29 cellular contexts compared by ENCODE assay signal in the genomic region with DNA sequence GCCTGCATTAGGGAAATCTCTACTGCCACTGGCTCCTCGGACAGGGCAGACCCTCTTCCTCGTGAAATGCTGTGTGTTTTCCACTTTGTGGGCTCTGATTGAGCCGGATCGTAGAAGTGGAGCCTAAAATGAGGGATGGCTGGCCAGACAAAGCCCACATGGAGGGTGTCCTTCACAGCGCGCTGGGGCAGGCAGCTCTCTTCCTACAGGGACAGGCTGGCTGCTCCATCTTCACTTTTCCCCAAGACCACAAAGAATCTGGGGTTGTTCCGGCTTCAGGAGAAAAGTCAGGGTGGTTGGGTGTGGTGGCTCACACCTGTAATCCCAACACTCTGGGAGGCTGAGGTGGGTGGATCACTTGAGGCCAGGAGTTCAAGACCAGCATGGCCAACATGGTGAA.
"Had no signal": no experiment of that assay in that cellular context is flagged by ENCODE, and none has a peak within 500 bp of the region (broad histone marks: within the 10 kb centered on the region; RNA-seq: fewer than 3 reads in every experiment).

No MANE protein-coding gene starts in this region.

- H3K36me3 Mint-ChIP-seq: immature natural killer cell; stimulated activated naive B cell treated with anti-CD40 and anti-IgM and Interleukin-4, amounts not matched to agents 10 μg/mL and 1 μg/mL and 100 μg/mL, for 72 hours had no signal

- H3K4me3 ChIP-seq: heart left ventricle, left lung, lower lobe of right lung, ovary, prostate gland, stomach, thoracic aorta, tibial artery, uterus had no signal

- DNase-seq: hypothalamus; immature natural killer cell; kidney; mammary epithelial cell; mesenchymal stem cell; occipital lobe; retina; small intestine; stimulated activated CD4-positive, alpha-beta T cell treated with anti-CD3 and anti-CD28 coated beads, Interleukin-2, amount 100 ng/mL, for 24 hours; stimulated activated CD4-positive, alpha-beta T cell treated with anti-CD3 and anti-CD28 coated beads, Interleukin-4, amount 100 ng/mL, for 1 hour; stimulated activated naive B cell treated with anti-CD40 and anti-IgM and Interleukin-4, amounts not matched to agents 10 μg/mL and 1 μg/mL and 100 μg/mL, for 72 hours; stimulated activated naive CD8-positive, alpha-beta T cell treated with anti-CD3 and anti-CD28 coated beads, Interleukin-15, Interleukin-2, amounts not matched to agents 100 U/mL and 50 U/mL, for 24 hours; stomach; trophoblast cell; uterus had no signal

- H3K9me3 Mint-ChIP-seq: immature natural killer cell; naive thymus-derived CD8-positive, alpha-beta T cell; nephron; neural crest cell; stimulated activated naive B cell treated with anti-CD40 and anti-IgM and Interleukin-4, amounts not matched to agents 10 μg/mL and 1 μg/mL and 100 μg/mL, for 72 hours had no signal

- ATAC-seq: heart left ventricle; left colon; left lung; lower lobe of right lung; naive thymus-derived CD8-positive, alpha-beta T cell; right cardiac atrium; sciatic nerve; stimulated activated naive B cell treated with anti-CD40 and anti-IgM and Interleukin-4, amounts not matched to agents 10 μg/mL and 1 μg/mL and 100 μg/mL, for 72 hours; stimulated activated naive CD8-positive, alpha-beta T cell treated with anti-CD3 and anti-CD28 coated beads, Interleukin-15, Interleukin-2, amounts not matched to agents 100 U/mL and 50 U/mL, for 24 hours had no signal

- H3K4me1 Mint-ChIP-seq: immature natural killer cell had no signal

- H3K27ac Mint-ChIP-seq: immature natural killer cell; naive thymus-derived CD8-positive, alpha-beta T cell; nephron; stimulated activated naive B cell treated with anti-CD40 and anti-IgM and Interleukin-4, amounts not matched to agents 10 μg/mL and 1 μg/mL and 100 μg/mL, for 72 hours had no signal

- H3K4me3 Mint-ChIP-seq: immature natural killer cell; naive thymus-derived CD8-positive, alpha-beta T cell; nephron; neural crest cell; stimulated activated naive B cell treated with anti-CD40 and anti-IgM and Interleukin-4, amounts not matched to agents 10 μg/mL and 1 μg/mL and 100 μg/mL, for 72 hours had no signal

- H3K36me3 ChIP-seq: heart left ventricle, left lung, lower lobe of right lung, neutrophil, ovary, prostate gland, thoracic aorta, tibial artery, uterus had no signal

- H3K27me3 ChIP-seq: heart left ventricle, left lung, neutrophil, ovary, stomach, tibial artery, uterus had no signal

- H3K9me3 ChIP-seq: heart left ventricle, left lung, lower lobe of right lung, neutrophil, ovary, prostate gland, stomach, thoracic aorta, tibial artery, uterus had no signal

- H3K27me3 Mint-ChIP-seq: naive thymus-derived CD8-positive, alpha-beta T cell had no signal

- H3K27ac ChIP-seq: heart left ventricle, left lung, lower lobe of right lung, neutrophil, ovary, prostate gland, stomach, thoracic aorta, tibial artery, uterus had no signal

- H3K4me1 ChIP-seq: left lung, lower lobe of right lung, prostate gland, tibial artery, uterus had no signal
